21 cellular contexts compared by ENCODE assay signal in genomic region chr5:107135391-107135790, GRCh38.
DNase-seq lines count a peak whose midpoint lies in the region; ATAC-seq and TF ChIP-seq lines count a peak whose summit lies in the region.
"Had no signal": no experiment of that assay in that cellular context is flagged by ENCODE, and none has a peak within 500 bp of the region (broad histone marks: within the 10 kb centered on the region; RNA-seq: fewer than 3 reads in every experiment).

No MANE protein-coding gene starts in this region.

- no peaks in the 10 kb centered on the region for H3K36me3 ChIP-seq in PC-9 (ENCODE audit: low read depth)
- H3K36me3 ChIP-seq: colonic mucosa, neutrophil, thyroid gland had no signal

- H3K4me2 ChIP-seq in PC-9 = peak overlapping the region; percentile 14; the same call in 1 of the 2 replicates

- no peaks in the 10 kb centered on the region for H3K79me2 ChIP-seq in PC-9 (ENCODE audit: low read depth)

- H3K27me3 Mint-ChIP-seq in WTC11 (ENCODE audit: low read depth) = no peaks in the 10 kb centered on the region
- H3K27me3 Mint-ChIP-seq: CD4-positive, CD25-positive, alpha-beta regulatory T cell had no signal

- H3K4me3 ChIP-seq in PC-9 = no peak overlapping the region; the same call in 1 of the 2 replicates
- H3K4me3 ChIP-seq in epithelial cell of esophagus (ENCODE audit: low read length) = no peak overlapping the region
- H3K4me3 ChIP-seq: colonic mucosa, thyroid gland had no signal

- CTCF ChIA-PET in PC-9 (lab: Charles Lee) (no interaction called here), WTC11 (lab: Charles Lee) (no interaction called here)

- peaks cover 5% of the 10 kb centered on the region; the same call in 1 of the 2 replicates for H3K9me3 ChIP-seq in PC-9 (ENCODE audit: insufficient read depth, low read depth)
- H3K9me3 ChIP-seq: colonic mucosa, neutrophil, thyroid gland had no signal

- intact Hi-C loops in PC-9 (cut with micrococcal nuclease; ENCODE audit: unreplicated experiment) = no loop called here

- no peaks in the 10 kb centered on the region for H3F3A ChIP-seq in PC-9 (ENCODE audit: insufficient read depth, low read depth)

- TF ChIP-seq CTCF in PC-9 (conservative IDR thresholded peaks at IDR 0.05) (no peak), epithelial cell of esophagus (IDR thresholded peaks at IDR 0.05; ENCODE audit: insufficient read depth, low read depth, low read length, missing control alignments) (no peak), WTC11 (IDR thresholded peaks at IDR 0.05) (no peak)

- no peaks in the 10 kb centered on the region for H3K27me3 ChIP-seq in PC-9 (ENCODE audit: insufficient read depth, low read depth)
- H3K27me3 ChIP-seq: colonic mucosa, neutrophil, thyroid gland had no signal

- peak overlapping the region; percentile 3; the same call in 1 of the 2 replicates for H3K27ac ChIP-seq in PC-9
- H3K27ac ChIP-seq: colonic mucosa, neutrophil, thyroid gland had no signal

- peak overlapping the region; percentile 56 for H2AFZ ChIP-seq in PC-9

- peaks cover 15% of the 10 kb centered on the region for H3K36me3 Mint-ChIP-seq in WTC11
- H3K36me3 Mint-ChIP-seq: CD4-positive, CD25-positive, alpha-beta regulatory T cell; stimulated activated effector memory CD8-positive, alpha-beta T cell treated with anti-CD3 and anti-CD28 coated beads, Interleukin-12 subunit alpha, Interleukin-12 subunit beta, amount 100 ng/mL, for 72 hours had no signal

- no peak overlapping the region for H3K27ac Mint-ChIP-seq in WTC11
- H3K27ac Mint-ChIP-seq: CD4-positive, CD25-positive, alpha-beta regulatory T cell; stimulated activated effector memory CD8-positive, alpha-beta T cell treated with anti-CD3 and anti-CD28 coated beads, Interleukin-12 subunit alpha, Interleukin-12 subunit beta, amount 100 ng/mL, for 72 hours had no signal

- peaks cover 8% of the 10 kb centered on the region; the same call in 1 of the 2 replicates for H3K4me1 ChIP-seq in PC-9 (replicated peaks; ENCODE audit: insufficient read depth)
- H3K4me1 ChIP-seq: colonic mucosa, thyroid gland had no signal

- no TSS peak for BruUV-seq in PC-9 (replicated peaks; lab: Mats Ljungman, UMichigan)

- H3K4me3 Mint-ChIP-seq in WTC11 = no peak overlapping the region
- H3K4me3 Mint-ChIP-seq: CD4-positive, CD25-positive, alpha-beta regulatory T cell; stimulated activated effector memory CD8-positive, alpha-beta T cell treated with anti-CD3 and anti-CD28 coated beads, Interleukin-12 subunit alpha, Interleukin-12 subunit beta, amount 100 ng/mL, for 72 hours had no signal

- POLR2A ChIA-PET in PC-9 (lab: Charles Lee; ENCODE audit: unreplicated experiment) = interaction anchor here (0.7 kb wide), 2 partner anchors 506 to 734 kb away, joined by 3 read pairs; no protein-coding TSS in a partner anchor
- POLR2A ChIA-PET in WTC11 (lab: Charles Lee) = no interaction called here

- peaks cover 41% of the 10 kb centered on the region for H3K9me3 Mint-ChIP-seq in WTC11

- H3K4me1 Mint-ChIP-seq in WTC11 = no peaks in the 10 kb centered on the region
- H3K4me1 Mint-ChIP-seq: CD4-positive, CD25-positive, alpha-beta regulatory T cell; stimulated activated effector memory CD8-positive, alpha-beta T cell treated with anti-CD3 and anti-CD28 coated beads, Interleukin-12 subunit alpha, Interleukin-12 subunit beta, amount 100 ng/mL, for 72 hours had no signal

- DNase-seq in ELR (ENCODE audit: low read depth) (peak; percentile 57), PC-9 (peak; percentile 3 to 49), epithelial cell of esophagus (ENCODE audit: low read depth) (peak; percentile 46), kidney tubule cell (ENCODE audit: low spot score) (peak; percentile 64), WTC11 (ENCODE audit: low spot score) (no peak), NK-92 (lab: John Stamatoyannopoulos, UW; ENCODE audit: unreplicated experiment) (no peak), DMS 273 (lab: John Stamatoyannopoulos, UW; ENCODE audit: unreplicated experiment) (no peak)
- DNase-seq: activated naive CD4-positive, alpha-beta T cell; activated T-cell treated with anti-CD3 and anti-CD28 coated beads for 4 hours; anterior cingulate cortex; CD4-positive, CD25-positive, alpha-beta regulatory T cell; colonic mucosa; glutamatergic neuron; KG1; NCI-H1092; NCI-H2029 treated with DMSO at 0.1 percent for 48 hours; retina; thyroid gland had no signal

- no peaks in the 10 kb centered on the region for H4K20me1 ChIP-seq in PC-9 (ENCODE audit: insufficient read depth)

- ATAC-seq in WTC11 (no peak), GM21528 (IDR thresholded peaks at IDR 0.05; ENCODE audit: low FRiP score, unreplicated experiment) (no peak)
- ATAC-seq: stimulated activated effector memory CD8-positive, alpha-beta T cell treated with anti-CD3 and anti-CD28 coated beads, Interleukin-12 subunit alpha, Interleukin-12 subunit beta, amount 100 ng/mL, for 72 hours had no signal

- H3K9me2 ChIP-seq in PC-9 (ENCODE audit: insufficient read depth) = no peaks in the 10 kb centered on the region

TF ChIP-seq in WTC11, 78 proteins besides CTCF, POLR2A, EP300 and RAD21 (continues in another document):
- TF ChIP-seq, protein P1, sequence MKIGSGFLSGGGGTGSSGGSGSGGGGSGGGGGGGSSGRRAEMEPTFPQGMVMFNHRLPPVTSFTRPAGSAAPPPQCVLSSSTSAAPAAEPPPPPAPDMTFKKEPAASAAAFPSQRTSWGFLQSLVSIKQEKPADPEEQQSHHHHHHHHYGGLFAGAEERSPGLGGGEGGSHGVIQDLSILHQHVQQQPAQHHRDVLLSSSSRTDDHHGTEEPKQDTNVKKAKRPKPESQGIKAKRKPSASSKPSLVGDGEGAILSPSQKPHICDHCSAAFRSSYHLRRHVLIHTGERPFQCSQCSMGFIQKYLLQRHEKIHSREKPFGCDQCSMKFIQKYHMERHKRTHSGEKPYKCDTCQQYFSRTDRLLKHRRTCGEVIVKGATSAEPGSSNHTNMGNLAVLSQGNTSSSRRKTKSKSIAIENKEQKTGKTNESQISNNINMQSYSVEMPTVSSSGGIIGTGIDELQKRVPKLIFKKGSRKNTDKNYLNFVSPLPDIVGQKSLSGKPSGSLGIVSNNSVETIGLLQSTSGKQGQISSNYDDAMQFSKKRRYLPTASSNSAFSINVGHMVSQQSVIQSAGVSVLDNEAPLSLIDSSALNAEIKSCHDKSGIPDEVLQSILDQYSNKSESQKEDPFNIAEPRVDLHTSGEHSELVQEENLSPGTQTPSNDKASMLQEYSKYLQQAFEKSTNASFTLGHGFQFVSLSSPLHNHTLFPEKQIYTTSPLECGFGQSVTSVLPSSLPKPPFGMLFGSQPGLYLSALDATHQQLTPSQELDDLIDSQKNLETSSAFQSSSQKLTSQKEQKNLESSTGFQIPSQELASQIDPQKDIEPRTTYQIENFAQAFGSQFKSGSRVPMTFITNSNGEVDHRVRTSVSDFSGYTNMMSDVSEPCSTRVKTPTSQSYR (CRISPR knock-in tag; IDR thresholded peaks at IDR 0.05) = no peak
- no peak for TF ChIP-seq JAZF1 (CRISPR knock-in tag; IDR thresholded peaks at IDR 0.05)
- no peak for TF ChIP-seq ZNF121 (CRISPR knock-in tag; IDR thresholded peaks at IDR 0.05)
- no peak for TF ChIP-seq GRHL2 (CRISPR knock-in tag; IDR thresholded peaks at IDR 0.05; ENCODE audit: insufficient replicate concordance, severe bottlenecking)
- TF ChIP-seq FOXJ3 (CRISPR knock-in tag; IDR thresholded peaks at IDR 0.05; ENCODE audit: borderline replicate concordance) = no peak
- TF ChIP-seq TEAD4 (CRISPR knock-in tag; IDR thresholded peaks at IDR 0.05) = no peak
- no peak for TF ChIP-seq AFF4 (CRISPR knock-in tag; IDR thresholded peaks at IDR 0.05; ENCODE audit: borderline replicate concordance)
- TF ChIP-seq NFATC4 (CRISPR knock-in tag; IDR thresholded peaks at IDR 0.05) = no peak
- TF ChIP-seq ZNF263 (CRISPR knock-in tag; IDR thresholded peaks at IDR 0.05; ENCODE audit: low read depth) = no peak
- TF ChIP-seq ZNF232 (CRISPR knock-in tag; IDR thresholded peaks at IDR 0.05) = no peak
- no peak for TF ChIP-seq TEAD1 (CRISPR knock-in tag; IDR thresholded peaks at IDR 0.05)
- TF ChIP-seq GABPB1 (CRISPR knock-in tag; IDR thresholded peaks at IDR 0.05) = no peak

Comparison
In these comparisons a context has a peak if more than half of its experiments do, and no peak if none do; other contexts are left out.
1. DNase-seq: peak in ELR (single experiment), PC-9 (2 of 2), epithelial cell of esophagus (single experiment) and kidney tubule cell (single experiment); none in WTC11 (single experiment), NK-92 (single experiment) and DMS 273 (single experiment).